ENCODE assay signal across 1 cellular context in genomic region chr1:159163609-159164008, GRCh38.
TF ChIP-seq lines count a peak whose summit lies in the region.

No MANE protein-coding gene starts in this region.

TF ChIP-seq in H1, 55 proteins besides CTCF, POLR2A, EP300 and RAD21:
- no peak for TF ChIP-seq POU5F1 (IDR thresholded peaks at IDR 0.05; ENCODE audit: low read depth, low read length)
- peak; percentile 75; the same call in 1 of the 2 replicates for TF ChIP-seq RXRA (IDR thresholded peaks at IDR 0.05; ENCODE audit: insufficient read depth, low read depth, low read length)
TF ChIP-seq in H1: peak in this region for 1.
